In the genomic region with DNA sequence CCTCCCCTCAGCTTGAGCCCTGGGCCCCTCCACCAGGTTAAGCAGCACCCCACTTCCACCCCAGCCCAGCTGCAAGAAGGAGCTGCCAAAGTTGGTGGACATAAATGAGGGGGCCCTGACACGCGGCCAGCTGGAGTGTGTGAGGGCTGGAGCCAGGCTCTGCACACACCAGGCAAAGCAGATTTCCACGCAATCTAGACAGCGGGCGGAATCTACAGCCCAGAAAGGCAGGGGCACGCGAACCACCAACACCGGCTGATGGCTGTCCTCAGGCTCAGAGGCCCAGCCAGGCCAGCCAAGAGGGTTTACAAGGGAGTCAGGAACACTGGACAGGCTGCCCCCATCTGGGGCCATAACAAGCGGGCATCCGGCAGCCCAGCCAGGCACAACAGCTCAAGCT, we compare ENCODE assay signal across 32 cellular contexts.
"Had no signal": no experiment of that assay in that cellular context is flagged by ENCODE, and none has a peak within 500 bp of the region (broad histone marks: within the 10 kb centered on the region; RNA-seq: fewer than 3 reads in every experiment).

No MANE protein-coding gene starts in this region.

- DNase-seq: naive thymus-derived CD4-positive, alpha-beta T cell; natural killer cell; nucleus accumbens; ovary; posterior cingulate gyrus; psoas muscle; right cardiac atrium; spleen; stimulated activated CD4-positive, alpha-beta T cell treated with anti-CD3 and anti-CD28 coated beads, Interleukin-12 subunit alpha, Interleukin-12 subunit beta, amount 100 ng/mL, for 4 hours; stimulated activated CD4-positive, alpha-beta T cell treated with anti-CD3 and anti-CD28 coated beads, Interleukin-1b, Interleukin-23, amount 100 ng/mL, for 48 hours; stimulated activated CD4-positive, alpha-beta T cell treated with anti-CD3 and anti-CD28 coated beads, Interleukin-4, amount 100 ng/mL, for 1 hour; stimulated activated CD4-positive, alpha-beta T cell treated with anti-CD3 and anti-CD28 coated beads, Interleukin-4, amount 100 ng/mL, for 4 hours; stimulated activated CD8-positive, alpha-beta memory T cell treated with anti-CD3 and anti-CD28 coated beads, Interleukin-4, amount 100 ng/mL, for 48 hours; stimulated activated naive CD4-positive, alpha-beta T cell; stimulated activated naive CD8-positive, alpha-beta T cell treated with anti-CD3 and anti-CD28 coated beads, Interleukin-15, amount 100 ng/mL, for 72 hours; stimulated activated naive CD8-positive, alpha-beta T cell treated with anti-CD3 and anti-CD28 coated beads, Interleukin-15, Interleukin-2, amounts not matched to agents 100 U/mL and 50 U/mL, for 24 hours; substantia nigra; testis; tibial artery; transverse colon; upper lobe of left lung had no signal

- H3K4me3 ChIP-seq: neural progenitor cell, ovary, psoas muscle, skin epidermis, smooth muscle cell, spleen, suprapubic skin, testis, tibial artery, transverse colon, upper lobe of left lung, vagina had no signal

- H3K27ac ChIP-seq: neural progenitor cell, neutrophil, ovary, parathyroid adenoma, psoas muscle, skin epidermis, spleen, suprapubic skin, testis, tibial artery, transverse colon, upper lobe of left lung, vagina had no signal

- FAIRE-seq: urothelium cell line had no signal

- H3K79me2 ChIP-seq: parathyroid adenoma had no signal

- H3K4me1 Mint-ChIP-seq: natural killer cell; stimulated activated memory B cell treated with anti-CD40 and anti-IgM and Interleukin-4, amounts not matched to agents 10 μg/mL and 1 μg/mL and 100 μg/mL, for 72 hours; stimulated activated naive CD8-positive, alpha-beta T cell treated with anti-CD3 and anti-CD28 coated beads, Interleukin-15, amount 100 ng/mL, for 72 hours had no signal

- H3K27me3 ChIP-seq: neural progenitor cell, ovary, testis, tibial artery, transverse colon, upper lobe of left lung, vagina had no signal

- H3K9ac ChIP-seq: neural progenitor cell, parathyroid adenoma had no signal

- H3K9me3 ChIP-seq: neutrophil, ovary, suprapubic skin, testis, transverse colon, vagina had no signal

- H3K27ac Mint-ChIP-seq: naive thymus-derived CD4-positive, alpha-beta T cell; natural killer cell; stimulated activated memory B cell treated with anti-CD40 and anti-IgM and Interleukin-4, amounts not matched to agents 10 μg/mL and 1 μg/mL and 100 μg/mL, for 72 hours; stimulated activated naive CD8-positive, alpha-beta T cell treated with anti-CD3 and anti-CD28 coated beads, Interleukin-15, amount 100 ng/mL, for 72 hours had no signal

- H3K4me2 ChIP-seq: neural progenitor cell, smooth muscle cell had no signal

- H3K4me1 ChIP-seq: parathyroid adenoma, psoas muscle, spleen, suprapubic skin, testis, tibial artery, transverse colon, upper lobe of left lung, vagina had no signal

- H3K4me3 Mint-ChIP-seq: naive thymus-derived CD4-positive, alpha-beta T cell; natural killer cell; nephron; neural progenitor cell; stimulated activated memory B cell treated with anti-CD40 and anti-IgM and Interleukin-4, amounts not matched to agents 10 μg/mL and 1 μg/mL and 100 μg/mL, for 72 hours; stimulated activated naive CD8-positive, alpha-beta T cell treated with anti-CD3 and anti-CD28 coated beads, Interleukin-15, amount 100 ng/mL, for 72 hours had no signal

- H3K36me3 Mint-ChIP-seq: naive thymus-derived CD4-positive, alpha-beta T cell; natural killer cell; stimulated activated memory B cell treated with anti-CD40 and anti-IgM and Interleukin-4, amounts not matched to agents 10 μg/mL and 1 μg/mL and 100 μg/mL, for 72 hours had no signal

- H3K36me3 ChIP-seq: neural progenitor cell, neutrophil, ovary, spleen, suprapubic skin, tibial artery, transverse colon, upper lobe of left lung, vagina had no signal

- H3K9me3 Mint-ChIP-seq: natural killer cell; nephron; stimulated activated naive CD8-positive, alpha-beta T cell treated with anti-CD3 and anti-CD28 coated beads, Interleukin-15, amount 100 ng/mL, for 72 hours had no signal

- H2AFZ ChIP-seq: neural progenitor cell, parathyroid adenoma had no signal

- H3K27me3 Mint-ChIP-seq: progenitor cell of endocrine pancreas had no signal
